ENCODE assay signal across 8 cellular contexts in the genomic region with DNA sequence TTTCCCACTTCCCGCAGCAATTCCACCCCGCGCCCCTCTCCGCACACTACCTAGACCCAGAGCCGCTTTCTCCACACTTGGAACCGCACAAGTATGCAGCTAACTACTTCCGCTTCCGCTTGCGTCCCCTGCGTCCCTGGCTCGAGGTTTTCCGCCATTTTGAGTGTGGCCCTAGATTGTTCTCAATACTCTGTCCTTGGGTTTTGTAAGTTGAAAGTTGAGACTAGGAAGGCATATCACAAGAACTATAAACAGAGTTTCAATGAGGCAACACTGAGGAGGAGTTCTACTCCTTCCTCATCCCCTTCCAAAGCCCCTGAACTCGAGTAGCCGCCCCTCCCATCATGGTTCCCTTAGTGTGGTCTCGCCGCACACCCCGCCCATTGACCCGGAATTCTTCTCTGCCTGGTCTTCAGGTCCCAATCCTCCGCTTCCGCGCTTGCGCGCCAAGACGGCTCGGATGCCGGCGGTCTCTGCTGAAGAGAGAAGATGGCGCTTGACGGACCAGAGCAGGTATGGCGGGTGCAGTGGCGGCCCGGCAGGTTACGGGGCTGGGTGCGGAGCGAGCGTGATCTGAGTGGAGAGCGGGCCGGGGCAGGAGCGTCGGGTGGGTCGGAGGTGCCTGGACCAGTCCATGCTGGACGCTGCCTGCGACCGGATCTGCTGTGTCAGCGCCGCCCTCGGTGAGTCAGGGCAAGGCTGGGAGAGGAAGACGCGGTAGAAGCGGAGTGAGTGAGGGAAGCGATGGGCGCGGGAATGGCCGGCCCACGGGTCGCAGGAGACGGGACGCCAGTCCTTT. TPM values are rescaled to one million over a fixed set of nuclear protein-coding genes. Genes with fewer than 3 reads are reported as not detected.
DNase-seq lines count a peak whose midpoint lies in the region; TF ChIP-seq lines count a peak whose summit lies in the region.

A gene with protein sequence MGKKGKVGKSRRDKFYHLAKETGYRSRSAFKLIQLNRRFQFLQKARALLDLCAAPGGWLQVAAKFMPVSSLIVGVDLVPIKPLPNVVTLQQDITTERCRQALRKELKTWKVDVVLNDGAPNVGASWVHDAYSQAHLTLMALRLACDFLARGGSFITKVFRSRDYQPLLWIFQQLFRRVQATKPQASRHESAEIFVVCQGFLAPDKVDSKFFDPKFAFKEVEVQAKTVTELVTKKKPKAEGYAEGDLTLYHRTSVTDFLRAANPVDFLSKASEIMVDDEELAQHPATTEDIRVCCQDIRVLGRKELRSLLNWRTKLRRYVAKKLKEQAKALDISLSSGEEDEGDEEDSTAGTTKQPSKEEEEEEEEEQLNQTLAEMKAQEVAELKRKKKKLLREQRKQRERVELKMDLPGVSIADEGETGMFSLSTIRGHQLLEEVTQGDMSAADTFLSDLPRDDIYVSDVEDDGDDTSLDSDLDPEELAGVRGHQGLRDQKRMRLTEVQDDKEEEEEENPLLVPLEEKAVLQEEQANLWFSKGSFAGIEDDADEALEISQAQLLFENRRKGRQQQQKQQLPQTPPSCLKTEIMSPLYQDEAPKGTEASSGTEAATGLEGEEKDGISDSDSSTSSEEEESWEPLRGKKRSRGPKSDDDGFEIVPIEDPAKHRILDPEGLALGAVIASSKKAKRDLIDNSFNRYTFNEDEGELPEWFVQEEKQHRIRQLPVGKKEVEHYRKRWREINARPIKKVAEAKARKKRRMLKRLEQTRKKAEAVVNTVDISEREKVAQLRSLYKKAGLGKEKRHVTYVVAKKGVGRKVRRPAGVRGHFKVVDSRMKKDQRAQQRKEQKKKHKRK (minus strand): TSS at position 662 of the 799 bp plus-strand sequence. CDS start 761 bp downstream, outside the sequence.
A gene (plus strand): TSS at position 430 of the 799 bp plus-strand sequence. CDS start 60 bp downstream, at position 490.

- peak within 1 kb of the TSS; percentile 87 for H3K27ac ChIP-seq in stomach smooth muscle (ENCODE audit: low read length)

- peaks cover 39% of the 10 kb centered on the region for H3K4me1 Mint-ChIP-seq in neural crest cell

- DNase-seq in GDM1 (lab: John Stamatoyannopoulos, UW) (peak; percentile 89), HAP-1 (ENCODE audit: low spot score in 2 of 2) (peak; percentile 93 to 98), MG63 (peak; percentile 96), SHP77 treated with DMSO at 0.1 percent for 48 hours (lab: John Stamatoyannopoulos, UW) (peak; percentile 90), activated gamma-delta T cell (lab: John Stamatoyannopoulos, UW) (peak; percentile 86), foreskin fibroblast (peak; percentile 90 to 97), neural crest cell (ENCODE audit: low read depth, low spot score) (peak; percentile 90)

- H3K4me1 ChIP-seq in HAP-1 (peaks cover 6% of the 10 kb centered on the region), stomach smooth muscle (ENCODE audit: control insufficient read depth, insufficient read depth, low read length) (peaks cover 30% of the 10 kb centered on the region)

- H3K36me3 Mint-ChIP-seq in neural crest cell (ENCODE audit: low read depth): peaks cover 41% of the 10 kb centered on the region

- TF ChIP-seq CTCF in foreskin fibroblast (IDR thresholded peaks at IDR 0.05; ENCODE audit: low read depth, low read length): peak; percentile 27
- TF ChIP-seq CTCF in neural crest cell (conservative IDR thresholded peaks at IDR 0.05): peak; percentile 62

- H3K9me3 Mint-ChIP-seq in neural crest cell: no peaks in the 10 kb centered on the region

- peak within 1 kb of the TSS; percentile 99 for H3K4me3 Mint-ChIP-seq in neural crest cell

- H3K27me3 Mint-ChIP-seq in neural crest cell (ENCODE audit: low read depth): peaks cover 3% of the 10 kb centered on the region

- peak within 1 kb of the TSS; percentile 82 to 86 for H3K9ac ChIP-seq in stomach smooth muscle (ENCODE audit: low read length in 2 of 2)

- in situ Hi-C loops in HAP-1 (cut with MboI; ENCODE audit: low sequenced_read_pairs): no loop called here

- H3K9me3 ChIP-seq in HAP-1 (no peaks in the 10 kb centered on the region), MG63 (no peaks in the 10 kb centered on the region), stomach smooth muscle (ENCODE audit: control insufficient read depth in 2 of 2, low read length in 2 of 2) (no peaks in the 10 kb centered on the region)

- peak within 1 kb of the TSS; percentile 98 for H3K4me3 ChIP-seq in HAP-1
- peak within 1 kb of the TSS; percentile 92 for H3K4me3 ChIP-seq in MG63
- peak within 1 kb of the TSS; percentile 59 to 98 for H3K4me3 ChIP-seq in foreskin fibroblast (ENCODE audit: low read depth in 1 of 2, low read length in 2 of 2)
- peak within 1 kb of the TSS; percentile 85 to 96 for H3K4me3 ChIP-seq in stomach smooth muscle (ENCODE audit: low read length in 2 of 2)

- H3K27me3 ChIP-seq in HAP-1 (ENCODE audit: low read depth) (no peaks in the 10 kb centered on the region), MG63 (no peaks in the 10 kb centered on the region), stomach smooth muscle (ENCODE audit: control insufficient read depth in 1 of 2, insufficient read depth in 2 of 2, low read length in 2 of 2) (no peaks in the 10 kb centered on the region)

- H3K27ac Mint-ChIP-seq in neural crest cell (ENCODE audit: unreplicated experiment): peak within 1 kb of the TSS; percentile 100

- H3K36me3 ChIP-seq in HAP-1 (replicated peaks) (peaks cover 79% of the 10 kb centered on the region), MG63 (peaks cover 87% of the 10 kb centered on the region), stomach smooth muscle (ENCODE audit: control insufficient read depth in 2 of 2, insufficient read depth in 2 of 2, low read length in 2 of 2) (peaks cover 63 to 64% of the 10 kb centered on the region in 2 donors)

RNA-seq across cellular contexts. Expression of the first gene that starts in this region (rescaled TPM):
- total RNA-seq in MG63 (2014; rRNA removed; shearing (Covaris generic); ENCODE audit: low replicate concordance): 33.3 and 58.6 TPM in 2 replicates
- 57.4 and 59.9 TPM in 2 replicates for total RNA-seq in neural crest cell

RNA-seq across cellular contexts. Expression of the second gene that starts in this region (rescaled TPM):
- total RNA-seq in MG63 (2014; rRNA removed; shearing (Covaris generic); ENCODE audit: low replicate concordance): 116 and 133 TPM in 2 replicates
- 170 and 178 TPM in 2 replicates for total RNA-seq in neural crest cell

Comparison
In these comparisons a context has a peak if more than half of its experiments do, and no peak if none do; other contexts are left out.
1. Peak in every context shown above with its lines: DNase-seq, H3K4me3 ChIP-seq and H3K27ac ChIP-seq.